In genomic region chr6:82711105-82711829, GRCh38 we compare ENCODE assay signal across 16 cellular contexts.
DNase-seq lines count a peak whose midpoint lies in the region; ATAC-seq, FAIRE-seq and TF ChIP-seq lines count a peak whose summit lies in the region.
"Had no signal": no experiment of that assay in that cellular context is flagged by ENCODE, and none has a peak within 500 bp of the region (broad histone marks: within the 10 kb centered on the region; RNA-seq: fewer than 3 reads in every experiment).

No MANE protein-coding gene starts in this region.

- no peaks in the 10 kb centered on the region for H3K9me3 ChIP-seq in astrocyte (ENCODE audit: insufficient read depth, low read depth, low read length)
- H3K9me3 ChIP-seq in heart right ventricle = peaks cover 0 to 10% (median 0%) of the 10 kb centered on the region in 11 donors

- H2AFZ ChIP-seq in astrocyte (ENCODE audit: low read depth, low read length) = no peak overlapping the region

- intact Hi-C loops in heart right ventricle (cut with DNase I) = loop anchor here in 2 of 10 donors (5.0 to 10.0 kb wide), 2 partner anchors 436 to 439 kb away; no protein-coding TSS in a partner anchor

- FAIRE-seq in astrocyte (lab: Jason Lieb, UNC) = no peak

- TF ChIP-seq CTCF in astrocyte (IDR thresholded peaks at IDR 0.05; ENCODE audit: insufficient read depth, low read depth, low read length) (no peak), heart right ventricle (IDR thresholded peaks at IDR 0.05) (no peak)

- H3K4me1 ChIP-seq in astrocyte (ENCODE audit: insufficient read depth, low read length) = no peaks in the 10 kb centered on the region
- H3K4me1 ChIP-seq in heart right ventricle = peaks cover 0 to 13% (median 0%) of the 10 kb centered on the region in 9 donors

- no peak overlapping the region for H3K27ac Mint-ChIP-seq in astrocyte (ENCODE audit: unreplicated experiment)
- H3K27ac Mint-ChIP-seq: IgD-negative memory B cell; stimulated activated memory B cell treated with anti-CD40 and anti-IgM and Interleukin-4, amounts not matched to agents 10 μg/mL and 1 μg/mL and 100 μg/mL, for 72 hours had no signal

- no peak overlapping the region for H3K9ac ChIP-seq in astrocyte (ENCODE audit: low read length)

- peaks cover 2% of the 10 kb centered on the region for H3K27me3 Mint-ChIP-seq in astrocyte (ENCODE audit: low read depth, unreplicated experiment)
- H3K27me3 Mint-ChIP-seq: IgD-negative memory B cell had no signal

- no peak overlapping the region for H3K4me2 ChIP-seq in astrocyte (ENCODE audit: low read length)

- peaks cover 6% of the 10 kb centered on the region for H3K9me3 Mint-ChIP-seq in astrocyte (ENCODE audit: unreplicated experiment)

- H3K36me3 Mint-ChIP-seq in astrocyte (ENCODE audit: low read depth, unreplicated experiment) = no peaks in the 10 kb centered on the region
- H3K36me3 Mint-ChIP-seq: IgD-negative memory B cell; stimulated activated memory B cell treated with anti-CD40 and anti-IgM and Interleukin-4, amounts not matched to agents 10 μg/mL and 1 μg/mL and 100 μg/mL, for 72 hours had no signal

- H3K27ac ChIP-seq in astrocyte (ENCODE audit: low read depth, low read length) (no peak overlapping the region), heart right ventricle (no peak overlapping the region)
- H3K27ac ChIP-seq: RWPE1 had no signal

- no peaks in the 10 kb centered on the region for H3K79me2 ChIP-seq in astrocyte (ENCODE audit: insufficient read depth, low read length)

- ATAC-seq in heart right ventricle (peak in 6 of 8 donors; percentile 24 to 70 (median 58)), HG03135 (IDR thresholded peaks at IDR 0.05; ENCODE audit: unreplicated experiment) (no peak), HG03196 (IDR thresholded peaks at IDR 0.05; ENCODE audit: unreplicated experiment) (no peak)
- ATAC-seq: stimulated activated memory B cell treated with anti-CD40 and anti-IgM and Interleukin-4, amounts not matched to agents 10 μg/mL and 1 μg/mL and 100 μg/mL, for 72 hours had no signal

- peaks cover 5% of the 10 kb centered on the region for H3K4me1 Mint-ChIP-seq in astrocyte (ENCODE audit: low read depth, unreplicated experiment)
- H3K4me1 Mint-ChIP-seq: IgD-negative memory B cell; stimulated activated memory B cell treated with anti-CD40 and anti-IgM and Interleukin-4, amounts not matched to agents 10 μg/mL and 1 μg/mL and 100 μg/mL, for 72 hours had no signal

- peak in 10 of 14 donors; percentile 4 to 69 (median 44) for DNase-seq in C1 segment of cervical spinal cord (lab: John Stamatoyannopoulos, UW)
- DNase-seq in astrocyte (ENCODE audit: low read depth) = peak; percentile 8
- no peak for DNase-seq in heart right ventricle
- peak; percentile 11 for DNase-seq in retina
- no peak for DNase-seq in NCI-H2107 treated with DMSO at 0.1 percent for 48 hours (lab: John Stamatoyannopoulos, UW; ENCODE audit: unreplicated experiment)
- DNase-seq in H4 (ENCODE audit: low spot score) = no peak
- DNase-seq: activated CD4-positive, CD25-positive, alpha-beta regulatory T cell treated with anti-CD3 and anti-CD28 coated beads, Interleukin-2, amount 50 U/mL, for 72 hours; activated gamma-delta T cell treated with Interleukin-2 at 50 U/mL for 16 hours; dermis blood vessel endothelial cell; NCI-H1092; T-helper 1 cell had no signal

- H3K4me3 Mint-ChIP-seq in astrocyte (ENCODE audit: unreplicated experiment) = no peak overlapping the region
- H3K4me3 Mint-ChIP-seq: stimulated activated memory B cell treated with anti-CD40 and anti-IgM and Interleukin-4, amounts not matched to agents 10 μg/mL and 1 μg/mL and 100 μg/mL, for 72 hours had no signal

- H3K4me3 ChIP-seq in astrocyte (ENCODE audit: insufficient read depth, low read depth, low read length) = no peak overlapping the region
- no peak overlapping the region for H3K4me3 ChIP-seq in heart right ventricle

- no peaks in the 10 kb centered on the region for H3K27me3 ChIP-seq in astrocyte (ENCODE audit: insufficient read depth, low read length)
- no peaks in the 10 kb centered on the region for H3K27me3 ChIP-seq in heart right ventricle

- H4K20me1 ChIP-seq in astrocyte (ENCODE audit: insufficient read depth, low read length) = no peaks in the 10 kb centered on the region

- H3K36me3 ChIP-seq in astrocyte (ENCODE audit: insufficient read depth, low read length) (no peaks in the 10 kb centered on the region), heart right ventricle (no peaks in the 10 kb centered on the region)

- WGBS in heart right ventricle, 2 donors = 52 to 70% methylated on average over 7 of the region's 7 CpGs

Comparison
In these comparisons a context has a peak if more than half of its experiments do, and no peak if none do; other contexts are left out.
1. DNase-seq: peak in C1 segment of cervical spinal cord (10 of 14), astrocyte (single experiment) and retina (single experiment); none in heart right ventricle (0 of 2), NCI-H2107 treated with DMSO at 0.1 percent for 48 hours (single experiment) and H4 (single experiment).
2. ATAC-seq: peak in heart right ventricle (6 of 8); none in HG03135 (single experiment) and HG03196 (single experiment).